In genomic region chr7:107909445-107909844, GRCh38 we compare ENCODE assay signal across 21 cellular contexts. TPM values are rescaled to one million over a fixed set of nuclear protein-coding genes. Genes with fewer than 3 reads are reported as not detected.
A peak's percentile ranks its signal among the peaks of the same experiment; 100 is the strongest.
DNase-seq lines count a peak whose midpoint lies in the region; ATAC-seq and TF ChIP-seq lines count a peak whose summit lies in the region.
"Had no signal": no experiment of that assay in that cellular context is flagged by ENCODE, and none has a peak within 500 bp of the region (broad histone marks: within the 10 kb centered on the region; RNA-seq: fewer than 3 reads in every experiment).

No MANE protein-coding gene starts in this region.

- H3K4me1 ChIP-seq in neutrophil (ENCODE audit: control insufficient read depth in 1 of 2, insufficient read depth in 1 of 2, low read depth in 1 of 2, low read length in 1 of 2): peaks cover 30 to 32% of the 10 kb centered on the region in 2 experiments
- H3K4me1 ChIP-seq: BE2C, Caco-2 had no signal

- peak overlapping the region; percentile 83 for H3K27ac ChIP-seq in neutrophil

- no peaks in the 10 kb centered on the region for H3K27me3 Mint-ChIP-seq in T-helper 17 cell
- H3K27me3 Mint-ChIP-seq: CD4-positive, CD25-positive, alpha-beta regulatory T cell; CD8-positive, alpha-beta memory T cell had no signal

- H3K4me1 Mint-ChIP-seq in T-helper 17 cell: peaks cover 26% of the 10 kb centered on the region

- no peak for TF ChIP-seq CTCF in neutrophil (IDR thresholded peaks at IDR 0.05)

- peaks cover 32% of the 10 kb centered on the region for H3K36me3 ChIP-seq in neutrophil

- peaks cover 35% of the 10 kb centered on the region for H3K36me3 Mint-ChIP-seq in T-helper 17 cell (ENCODE audit: low read depth)

- ATAC-seq in GM18502 (IDR thresholded peaks at IDR 0.05; ENCODE audit: poor library complexity, unreplicated experiment) (peak; percentile 58), GM18858 (IDR thresholded peaks at IDR 0.05; ENCODE audit: unreplicated experiment) (peak; percentile 46), T-helper 17 cell (no peak)
- ATAC-seq: HCT116 had no signal

- no peak overlapping the region for H3K4me3 ChIP-seq in neutrophil (ENCODE audit: low read depth in 1 of 2, low read length in 1 of 2)

- no peak overlapping the region for H3K4me3 Mint-ChIP-seq in T-helper 17 cell
- H3K4me3 Mint-ChIP-seq: CD4-positive, CD25-positive, alpha-beta regulatory T cell; CD8-positive, alpha-beta memory T cell; HFFc6 had no signal

- DNase-seq in T-helper 17 cell: no peak
- no peak for DNase-seq in T-helper 1 cell
- no peak for DNase-seq in T-helper 9 cell
- no peak for DNase-seq in NCI-H2196 (lab: John Stamatoyannopoulos, UW; ENCODE audit: unreplicated experiment)
- DNase-seq: ACHN; BE2C; C1 segment of cervical spinal cord; Caco-2; CD4-positive, CD25-positive, alpha-beta regulatory T cell; CD8-positive, alpha-beta memory T cell; DMS153; DMS79; GDM1; GOT3; H7; HFFc6; KG1 had no signal

- H3K27ac Mint-ChIP-seq in T-helper 17 cell: peak overlapping the region; percentile 37
- H3K27ac Mint-ChIP-seq: CD4-positive, CD25-positive, alpha-beta regulatory T cell; HFFc6 had no signal

- no peaks in the 10 kb centered on the region for H3K27me3 ChIP-seq in neutrophil
- H3K27me3 ChIP-seq: BE2C had no signal

- H3K9me3 ChIP-seq in T-helper 17 cell (ENCODE audit: control insufficient read depth, low read length, poor library complexity, severe bottlenecking): no peaks in the 10 kb centered on the region
- H3K9me3 ChIP-seq in neutrophil: no peaks in the 10 kb centered on the region
- H3K9me3 ChIP-seq: BE2C, Caco-2 had no signal

RNA-seq across cellular contexts. Expression of gene DLD, which starts 18.5 kb away (rescaled TPM):
- 10 to 100 TPM; 49.4 to 64.5 TPM for total RNA-seq in T-helper 17 cell
